Comparison of ENCODE assay signal across 15 cellular contexts in genomic region chr7:63789378-63790176, GRCh38.
DNase-seq lines count a peak whose midpoint lies in the region; ATAC-seq and TF ChIP-seq lines count a peak whose summit lies in the region.
"Had no signal": no experiment of that assay in that cellular context is flagged by ENCODE, and none has a peak within 500 bp of the region (broad histone marks: within the 10 kb centered on the region; RNA-seq: fewer than 3 reads in every experiment).

No MANE protein-coding gene starts in this region.

- DNase-seq in D341Med (ENCODE audit: low spot score), result peak; percentile 17
- peak; percentile 1 for DNase-seq in osteoblast (ENCODE audit: insufficient read length, low spot score, missing footprints)
- DNase-seq in NK-92 treated with Interleukin-12 subunit alpha and Interleukin-12 subunit beta, amount 100 ng/mL, for 24 hours (lab: John Stamatoyannopoulos, UW), result no peak
- no peak for DNase-seq in smooth muscle cell (lab: John Stamatoyannopoulos, UW; ENCODE audit: unreplicated experiment)
- DNase-seq: activated CD4-positive, CD25-positive, alpha-beta regulatory T cell; MG63; stimulated activated naive CD4-positive, alpha-beta T cell treated with Interleukin-2 at 50 U/mL for 16 hours; SW 1271 had no signal

- no peaks in the 10 kb centered on the region for H3K36me3 Mint-ChIP-seq in dendritic cell treated with granulocyte-macrophage colony-stimulating factor and Interleukin-4, amounts not matched to agents 40 ng/mL and 50 ng/mL, for 4 days (ENCODE audit: low read depth)

- H3K4me2 ChIP-seq in osteoblast (ENCODE audit: insufficient read depth, low read length) (no peak overlapping the region), smooth muscle cell (no peak overlapping the region)

- intact Hi-C loops in dendritic cell treated with granulocyte-macrophage colony-stimulating factor and Interleukin-4, amounts not matched to agents 40 ng/mL and 50 ng/mL, for 4 days (cut with micrococcal nuclease), result no loop called here

- no peak overlapping the region for H3K9ac ChIP-seq in smooth muscle cell (ENCODE audit: low read depth)

- no peaks in the 10 kb centered on the region for H3K4me1 ChIP-seq in osteoblast (ENCODE audit: insufficient read depth, low read length)
- no peaks in the 10 kb centered on the region for H3K4me1 ChIP-seq in smooth muscle cell (ENCODE audit: low read depth)
- H3K4me1 ChIP-seq: HAP-1, psoas muscle had no signal

- H3K79me2 ChIP-seq in osteoblast (ENCODE audit: insufficient read depth, low read length) (no peaks in the 10 kb centered on the region), smooth muscle cell (ENCODE audit: low read depth) (no peaks in the 10 kb centered on the region)

- H3K4me1 Mint-ChIP-seq in dendritic cell treated with granulocyte-macrophage colony-stimulating factor and Interleukin-4, amounts not matched to agents 40 ng/mL and 50 ng/mL, for 4 days (ENCODE audit: low read depth), result no peaks in the 10 kb centered on the region
- H3K4me1 Mint-ChIP-seq: activated T-helper 17 cell treated with anti-CD3 and anti-CD28 coated beads, Interleukin-2, amount 50 U/mL, for 72 hours had no signal

- H3K4me3 ChIP-seq in osteoblast (ENCODE audit: insufficient read depth, low read length) (no peak overlapping the region), smooth muscle cell (no peak overlapping the region)
- H3K4me3 ChIP-seq: HAP-1, MG63, psoas muscle had no signal

- H3F3A ChIP-seq in smooth muscle cell (ENCODE audit: low read depth), result no peaks in the 10 kb centered on the region

- peak overlapping the region; percentile 54 for H3K4me3 Mint-ChIP-seq in dendritic cell treated with granulocyte-macrophage colony-stimulating factor and Interleukin-4, amounts not matched to agents 40 ng/mL and 50 ng/mL, for 4 days
- H3K4me3 Mint-ChIP-seq: activated T-helper 17 cell treated with anti-CD3 and anti-CD28 coated beads, Interleukin-2, amount 50 U/mL, for 72 hours had no signal

- WGBS in smooth muscle cell (ENCODE audit: low lambda C conversion rate), result 94% methylated on average over 32 of the region's 78 CpGs

- no peaks in the 10 kb centered on the region for H3K36me3 ChIP-seq in osteoblast (ENCODE audit: insufficient read depth, low read length)
- H3K36me3 ChIP-seq in smooth muscle cell (ENCODE audit: low read depth), result no peaks in the 10 kb centered on the region
- H3K36me3 ChIP-seq: HAP-1, MG63 had no signal

- peaks cover 2% of the 10 kb centered on the region for H3K27me3 Mint-ChIP-seq in dendritic cell treated with granulocyte-macrophage colony-stimulating factor and Interleukin-4, amounts not matched to agents 40 ng/mL and 50 ng/mL, for 4 days
- H3K27me3 Mint-ChIP-seq: activated T-helper 17 cell treated with anti-CD3 and anti-CD28 coated beads, Interleukin-2, amount 50 U/mL, for 72 hours had no signal

- H3K27me3 ChIP-seq in osteoblast (ENCODE audit: insufficient read depth, low read length), result no peaks in the 10 kb centered on the region
- H3K27me3 ChIP-seq in smooth muscle cell (ENCODE audit: low read depth), result no peaks in the 10 kb centered on the region
- H3K27me3 ChIP-seq: MG63 had no signal

- TF ChIP-seq CTCF in osteoblast (IDR thresholded peaks at IDR 0.05; ENCODE audit: extremely low read depth, low read depth, low read length) (no peak), smooth muscle cell (IDR thresholded peaks at IDR 0.05; ENCODE audit: borderline replicate concordance, insufficient read depth, poor library complexity, severe bottlenecking) (no peak)

- H3K9me3 Mint-ChIP-seq in dendritic cell treated with granulocyte-macrophage colony-stimulating factor and Interleukin-4, amounts not matched to agents 40 ng/mL and 50 ng/mL, for 4 days, result peaks cover 20% of the 10 kb centered on the region

- H3K27ac ChIP-seq in osteoblast (ENCODE audit: low read depth, low read length) (no peak overlapping the region), smooth muscle cell (ENCODE audit: low read depth) (no peak overlapping the region)
- H3K27ac ChIP-seq: psoas muscle had no signal

- H4K20me1 ChIP-seq in osteoblast (ENCODE audit: insufficient read depth, low read length) (no peaks in the 10 kb centered on the region), smooth muscle cell (ENCODE audit: low read depth) (no peaks in the 10 kb centered on the region)

- H2AFZ ChIP-seq in osteoblast (ENCODE audit: low read length) (no peak overlapping the region), smooth muscle cell (ENCODE audit: low read depth) (no peak overlapping the region)

- no peak overlapping the region for H3K27ac Mint-ChIP-seq in dendritic cell treated with granulocyte-macrophage colony-stimulating factor and Interleukin-4, amounts not matched to agents 40 ng/mL and 50 ng/mL, for 4 days
- H3K27ac Mint-ChIP-seq: activated T-helper 17 cell treated with anti-CD3 and anti-CD28 coated beads, Interleukin-2, amount 50 U/mL, for 72 hours had no signal

- H3K9me3 ChIP-seq in osteoblast (ENCODE audit: low read depth, low read length), result no peaks in the 10 kb centered on the region
- H3K9me3 ChIP-seq in smooth muscle cell (replicated peaks; ENCODE audit: low read depth), result no peaks in the 10 kb centered on the region
- H3K9me3 ChIP-seq: HAP-1, MG63, psoas muscle had no signal

- ATAC-seq in HG03565 (IDR thresholded peaks at IDR 0.05; ENCODE audit: unreplicated experiment) (peak; percentile 63), HG03159 (IDR thresholded peaks at IDR 0.05; ENCODE audit: unreplicated experiment) (no peak), HG02970 (IDR thresholded peaks at IDR 0.05; ENCODE audit: low FRiP score, unreplicated experiment) (no peak)
- ATAC-seq: activated T-helper 17 cell treated with anti-CD3 and anti-CD28 coated beads, Interleukin-2, amount 50 U/mL, for 72 hours; psoas muscle had no signal

Comparison
In these comparisons a context has a peak if more than half of its experiments do, and no peak if none do; other contexts are left out.
1. DNase-seq: peak in D341Med (single experiment) and osteoblast (single experiment); none in NK-92 treated with Interleukin-12 subunit alpha and Interleukin-12 subunit beta, amount 100 ng/mL, for 24 hours (single experiment) and smooth muscle cell (single experiment).